Comparison of ENCODE assay signal across 9 cellular contexts in genomic region chr6:29516108-29516507, GRCh38. TPM values are rescaled to one million over a fixed set of nuclear protein-coding genes. Genes with fewer than 3 reads are reported as not detected.
DNase-seq lines count a peak whose midpoint lies in the region; ATAC-seq and TF ChIP-seq lines count a peak whose summit lies in the region.
"Had no signal": no experiment of that assay in that cellular context is flagged by ENCODE, and none has a peak within 500 bp of the region (broad histone marks: within the 10 kb centered on the region; RNA-seq: fewer than 3 reads in every experiment).

No MANE protein-coding gene starts in this region.

- no peak for TF ChIP-seq CTCF in DND-41 (IDR thresholded peaks at IDR 0.05; ENCODE audit: borderline replicate concordance, extremely low read depth, low read length, poor library complexity, severe bottlenecking)

- no peaks in the 10 kb centered on the region for H4K20me1 ChIP-seq in DND-41 (ENCODE audit: insufficient read depth, low read length)

- no peaks in the 10 kb centered on the region for H3K4me1 ChIP-seq in DND-41 (ENCODE audit: insufficient read depth, low read length)

- no peak overlapping the region for H3K27ac Mint-ChIP-seq in activated T-helper 17 cell treated with anti-CD3 and anti-CD28 coated beads, Interleukin-2, amount 50 U/mL, for 72 hours

- H3K4me3 Mint-ChIP-seq in activated T-helper 17 cell treated with anti-CD3 and anti-CD28 coated beads, Interleukin-2, amount 50 U/mL, for 72 hours = no peak overlapping the region

- H3K9me3 Mint-ChIP-seq in activated T-helper 17 cell treated with anti-CD3 and anti-CD28 coated beads, Interleukin-2, amount 50 U/mL, for 72 hours = no peaks in the 10 kb centered on the region

- no peaks in the 10 kb centered on the region for H3K9me3 ChIP-seq in DND-41 (ENCODE audit: insufficient read depth, low read length, severe bottlenecking)

- H3K4me1 Mint-ChIP-seq in activated T-helper 17 cell treated with anti-CD3 and anti-CD28 coated beads, Interleukin-2, amount 50 U/mL, for 72 hours = peaks cover 12% of the 10 kb centered on the region

- no peak overlapping the region for H3K4me3 ChIP-seq in DND-41 (ENCODE audit: low read depth in 1 of 2, low read length in 2 of 2)

- H3K27ac ChIP-seq in DND-41 (ENCODE audit: low read length) = no peak overlapping the region

- peaks cover 12% of the 10 kb centered on the region for H3K27me3 ChIP-seq in DND-41 (ENCODE audit: insufficient read depth, low read length, poor library complexity)

- DNase-seq in DND-41 = peak; percentile 6
- DNase-seq in LoVo (ENCODE audit: low spot score) = peak; percentile 29
- peak; percentile 80 for DNase-seq in myocyte (ENCODE audit: low read depth)
- DNase-seq in GF-D8 (lab: John Stamatoyannopoulos, UW) = no peak
- no peak for DNase-seq in left ventricle myocardium superior
- DNase-seq: left cardiac atrium had no signal

- H3K36me3 Mint-ChIP-seq in activated T-helper 17 cell treated with anti-CD3 and anti-CD28 coated beads, Interleukin-2, amount 50 U/mL, for 72 hours (ENCODE audit: low read depth) = no peaks in the 10 kb centered on the region

- no peak overlapping the region for H3K4me2 ChIP-seq in DND-41 (ENCODE audit: insufficient read depth, low read length)

- no peaks in the 10 kb centered on the region for H3K79me2 ChIP-seq in DND-41 (ENCODE audit: insufficient read depth, low read length)

- H3K36me3 ChIP-seq in DND-41 (ENCODE audit: insufficient read depth, low read length) = no peaks in the 10 kb centered on the region

- intact Hi-C loops in left ventricle myocardium superior (cut with micrococcal nuclease) = no loop called here

- H3K27me3 Mint-ChIP-seq in activated T-helper 17 cell treated with anti-CD3 and anti-CD28 coated beads, Interleukin-2, amount 50 U/mL, for 72 hours = peaks cover under 1% of the 10 kb centered on the region

- ATAC-seq in DND-41 (ENCODE audit: insufficient read depth, low read depth) (peak; percentile 66), HG02642 (IDR thresholded peaks at IDR 0.05; ENCODE audit: poor library complexity, unreplicated experiment) (no peak), GM21423 (IDR thresholded peaks at IDR 0.05; ENCODE audit: unreplicated experiment) (no peak), left ventricle myocardium superior (no peak)
- peak; percentile 99 for ATAC-seq in activated T-helper 17 cell treated with anti-CD3 and anti-CD28 coated beads, Interleukin-2, amount 50 U/mL, for 72 hours (replicated peaks)
- ATAC-seq: left cardiac atrium had no signal

- no peak overlapping the region for H2AFZ ChIP-seq in DND-41 (ENCODE audit: low read depth, low read length)

- H3K9ac ChIP-seq in DND-41 (ENCODE audit: low read depth, low read length) = no peak overlapping the region

RNA-seq across cellular contexts. Expression of gene MAS1L, which starts 28.4 kb away (rescaled TPM):
- not detected for total RNA-seq in activated T-helper 17 cell treated with anti-CD3 and anti-CD28 coated beads, Interleukin-2, amount 50 U/mL, for 72 hours
- not detected in 2 replicates for total RNA-seq in myocyte
- not detected for polyA plus RNA-seq in myocyte (2012)
- total RNA-seq in left ventricle myocardium superior = 0.40 TPM

RNA-seq across cellular contexts. Expression of gene UBD, which starts 43.4 kb away (rescaled TPM):
- 1 to 10 TPM in 1 of 2 donors, under 1 TPM in 1; 0.84 to 3.7 TPM for total RNA-seq in activated T-helper 17 cell treated with anti-CD3 and anti-CD28 coated beads, Interleukin-2, amount 50 U/mL, for 72 hours
- not detected in 2 replicates for total RNA-seq in myocyte
- polyA plus RNA-seq in myocyte (2012) = not detected
- total RNA-seq in left ventricle myocardium superior = not detected
- total RNA-seq: left cardiac atrium had no signal

RNA-seq across cellular contexts. Expression of gene OR2H1, which starts 59.2 kb away (rescaled TPM):
- total RNA-seq in activated T-helper 17 cell treated with anti-CD3 and anti-CD28 coated beads, Interleukin-2, amount 50 U/mL, for 72 hours = not detected
- total RNA-seq in myocyte (not detected in 2 replicates), left ventricle myocardium superior (not detected)
- not detected for polyA plus RNA-seq in myocyte (2012)
- total RNA-seq: left cardiac atrium had no signal

RNA-seq across cellular contexts. Expression of gene OR11A1, which starts 59.2 kb away (rescaled TPM):
- total RNA-seq in activated T-helper 17 cell treated with anti-CD3 and anti-CD28 coated beads, Interleukin-2, amount 50 U/mL, for 72 hours = not detected
- total RNA-seq in myocyte (not detected in 2 replicates), left ventricle myocardium superior (not detected)
- not detected for polyA plus RNA-seq in myocyte (2012)
- total RNA-seq: left cardiac atrium had no signal

Comparison
In these comparisons a context has a peak if more than half of its experiments do, and no peak if none do; other contexts are left out.
1. ATAC-seq: peak in DND-41 (single experiment) and activated T-helper 17 cell treated with anti-CD3 and anti-CD28 coated beads, Interleukin-2, amount 50 U/mL, for 72 hours (single experiment); none in HG02642 (single experiment), GM21423 (single experiment) and left ventricle myocardium superior (single experiment).
2. DNase-seq: peak in DND-41 (single experiment), LoVo (single experiment) and myocyte (single experiment); none in GF-D8 (single experiment) and left ventricle myocardium superior (single experiment).